In the genomic region with DNA sequence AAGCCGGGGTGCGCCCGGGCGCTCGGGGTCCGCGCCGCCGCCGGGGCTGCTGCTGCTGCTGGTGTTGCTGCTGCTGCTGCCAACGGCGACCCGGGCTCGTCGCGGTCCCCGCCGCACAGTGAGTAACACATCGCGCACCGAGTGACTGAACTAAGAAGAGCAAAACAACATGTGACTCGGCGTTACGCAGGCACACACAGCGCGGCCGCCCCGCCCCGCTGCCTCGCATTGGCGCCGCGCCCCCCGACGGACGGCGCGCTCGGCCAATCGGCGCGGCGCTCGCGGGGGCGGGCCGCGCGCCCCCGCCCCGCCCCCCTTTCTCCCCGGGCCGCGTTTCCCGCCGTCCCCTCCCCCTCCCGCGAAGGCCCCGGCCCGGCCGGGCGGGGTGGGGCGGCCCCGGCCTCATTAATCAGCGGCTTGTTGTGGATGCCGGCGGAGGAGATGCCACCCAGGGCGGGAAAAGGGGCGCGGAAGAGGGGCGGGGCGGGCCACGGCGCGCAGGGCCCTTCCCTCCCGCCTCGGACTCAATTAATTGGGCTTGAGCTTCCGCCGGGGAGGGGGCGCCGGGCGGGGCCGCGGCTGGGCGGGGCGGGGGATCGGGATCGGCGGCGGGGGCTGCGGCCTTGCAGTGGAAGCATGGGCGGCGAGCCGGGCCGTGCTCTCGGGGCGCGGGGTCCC, we compare ENCODE assay signal across 1 cellular context.
A peak's percentile ranks its signal among the peaks of the same experiment; 100 is the strongest.
TF ChIP-seq lines count a peak whose summit lies in the region.

A gene with protein sequence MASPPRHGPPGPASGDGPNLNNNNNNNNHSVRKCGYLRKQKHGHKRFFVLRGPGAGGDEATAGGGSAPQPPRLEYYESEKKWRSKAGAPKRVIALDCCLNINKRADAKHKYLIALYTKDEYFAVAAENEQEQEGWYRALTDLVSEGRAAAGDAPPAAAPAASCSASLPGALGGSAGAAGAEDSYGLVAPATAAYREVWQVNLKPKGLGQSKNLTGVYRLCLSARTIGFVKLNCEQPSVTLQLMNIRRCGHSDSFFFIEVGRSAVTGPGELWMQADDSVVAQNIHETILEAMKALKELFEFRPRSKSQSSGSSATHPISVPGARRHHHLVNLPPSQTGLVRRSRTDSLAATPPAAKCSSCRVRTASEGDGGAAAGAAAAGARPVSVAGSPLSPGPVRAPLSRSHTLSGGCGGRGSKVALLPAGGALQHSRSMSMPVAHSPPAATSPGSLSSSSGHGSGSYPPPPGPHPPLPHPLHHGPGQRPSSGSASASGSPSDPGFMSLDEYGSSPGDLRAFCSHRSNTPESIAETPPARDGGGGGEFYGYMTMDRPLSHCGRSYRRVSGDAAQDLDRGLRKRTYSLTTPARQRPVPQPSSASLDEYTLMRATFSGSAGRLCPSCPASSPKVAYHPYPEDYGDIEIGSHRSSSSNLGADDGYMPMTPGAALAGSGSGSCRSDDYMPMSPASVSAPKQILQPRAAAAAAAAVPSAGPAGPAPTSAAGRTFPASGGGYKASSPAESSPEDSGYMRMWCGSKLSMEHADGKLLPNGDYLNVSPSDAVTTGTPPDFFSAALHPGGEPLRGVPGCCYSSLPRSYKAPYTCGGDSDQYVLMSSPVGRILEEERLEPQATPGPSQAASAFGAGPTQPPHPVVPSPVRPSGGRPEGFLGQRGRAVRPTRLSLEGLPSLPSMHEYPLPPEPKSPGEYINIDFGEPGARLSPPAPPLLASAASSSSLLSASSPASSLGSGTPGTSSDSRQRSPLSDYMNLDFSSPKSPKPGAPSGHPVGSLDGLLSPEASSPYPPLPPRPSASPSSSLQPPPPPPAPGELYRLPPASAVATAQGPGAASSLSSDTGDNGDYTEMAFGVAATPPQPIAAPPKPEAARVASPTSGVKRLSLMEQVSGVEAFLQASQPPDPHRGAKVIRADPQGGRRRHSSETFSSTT (N-terminal part only) (minus strand): TSS at position 127 of the 678 bp plus-strand sequence. CDS start 530 bp downstream, outside the sequence.

TF ChIP-seq in IMR-90, 13 proteins besides CTCF, POLR2A, EP300 and RAD21:
- TF ChIP-seq SMC3 (IDR thresholded peaks at IDR 0.05; ENCODE audit: low read depth, low read length) (no peak), MXI1 (IDR thresholded peaks at IDR 0.05; ENCODE audit: borderline replicate concordance, low read depth, low read length) (peak; percentile 50; the same call in 1 of the 2 replicates), MAZ (IDR thresholded peaks at IDR 0.05; ENCODE audit: borderline replicate concordance, low read depth, low read length) (peak; percentile 62; the same call in 1 of the 2 replicates), CEBPB (IDR thresholded peaks at IDR 0.05; ENCODE audit: low read depth, low read length) (peak; percentile 39; the same call in 1 of the 2 replicates), BHLHE40 (IDR thresholded peaks at IDR 0.05; ENCODE audit: low read depth, low read length) (peak; percentile 47; the same call in 1 of the 2 replicates), NFE2L2 (IDR thresholded peaks at IDR 0.05; ENCODE audit: low read depth, low read length) (no peak), RCOR1 (IDR thresholded peaks at IDR 0.05; ENCODE audit: insufficient replicate concordance, low read length) (no peak), CHD1 (IDR thresholded peaks at IDR 0.05; ENCODE audit: low read depth, low read length) (no peak), RFX5 (IDR thresholded peaks at IDR 0.05; ENCODE audit: low read depth, low read length) (no peak), FOS (IDR thresholded peaks at IDR 0.05; ENCODE audit: low read depth, low read length) (no peak), MAFK (IDR thresholded peaks at IDR 0.05; ENCODE audit: low read depth, low read length) (no peak)
- TF ChIP-seq, protein P1, sequence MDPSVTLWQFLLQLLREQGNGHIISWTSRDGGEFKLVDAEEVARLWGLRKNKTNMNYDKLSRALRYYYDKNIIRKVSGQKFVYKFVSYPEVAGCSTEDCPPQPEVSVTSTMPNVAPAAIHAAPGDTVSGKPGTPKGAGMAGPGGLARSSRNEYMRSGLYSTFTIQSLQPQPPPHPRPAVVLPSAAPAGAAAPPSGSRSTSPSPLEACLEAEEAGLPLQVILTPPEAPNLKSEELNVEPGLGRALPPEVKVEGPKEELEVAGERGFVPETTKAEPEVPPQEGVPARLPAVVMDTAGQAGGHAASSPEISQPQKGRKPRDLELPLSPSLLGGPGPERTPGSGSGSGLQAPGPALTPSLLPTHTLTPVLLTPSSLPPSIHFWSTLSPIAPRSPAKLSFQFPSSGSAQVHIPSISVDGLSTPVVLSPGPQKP (IDR thresholded peaks at IDR 0.05; ENCODE audit: borderline replicate concordance, low read depth, low read length) = no peak
- TF ChIP-seq, protein P2, sequence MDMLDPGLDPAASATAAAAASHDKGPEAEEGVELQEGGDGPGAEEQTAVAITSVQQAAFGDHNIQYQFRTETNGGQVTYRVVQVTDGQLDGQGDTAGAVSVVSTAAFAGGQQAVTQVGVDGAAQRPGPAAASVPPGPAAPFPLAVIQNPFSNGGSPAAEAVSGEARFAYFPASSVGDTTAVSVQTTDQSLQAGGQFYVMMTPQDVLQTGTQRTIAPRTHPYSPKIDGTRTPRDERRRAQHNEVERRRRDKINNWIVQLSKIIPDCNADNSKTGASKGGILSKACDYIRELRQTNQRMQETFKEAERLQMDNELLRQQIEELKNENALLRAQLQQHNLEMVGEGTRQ (IDR thresholded peaks at IDR 0.05; ENCODE audit: low read depth, low read length) = peak; percentile 85
